ENCODE assay signal across 24 cellular contexts in the genomic region with DNA sequence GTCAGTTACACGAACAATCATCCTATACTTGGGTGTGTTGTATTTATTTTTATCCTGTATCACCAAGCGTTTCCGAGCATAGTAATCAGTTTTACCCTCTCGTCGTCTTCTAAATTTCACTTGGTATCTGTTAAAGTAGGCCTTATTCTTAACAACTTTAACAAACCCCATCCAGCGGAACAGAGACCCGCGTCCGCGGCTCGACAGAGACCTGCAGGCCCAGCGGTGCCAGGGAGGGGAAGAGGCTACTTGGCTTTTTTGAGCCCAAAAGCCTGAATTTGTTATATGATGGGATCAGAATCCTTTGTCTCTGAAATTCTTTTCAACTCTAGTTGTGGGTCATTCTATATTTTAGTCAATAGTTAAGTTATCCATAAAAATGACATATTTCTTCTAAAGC.
"Had no signal": no experiment of that assay in that cellular context is flagged by ENCODE, and none has a peak within 500 bp of the region (broad histone marks: within the 10 kb centered on the region; RNA-seq: fewer than 3 reads in every experiment).

No MANE protein-coding gene starts in this region.

- H3K36me3 ChIP-seq: colonic mucosa, esophagus muscularis mucosa, esophagus squamous epithelium, gastrocnemius medialis, gastroesophageal sphincter, heart right ventricle had no signal

- H3K4me3 ChIP-seq: colonic mucosa, coronary artery, dorsolateral prefrontal cortex, esophagus muscularis mucosa, esophagus squamous epithelium, gastrocnemius medialis, gastroesophageal sphincter, heart right ventricle had no signal

- H3K27ac ChIP-seq: colonic mucosa, coronary artery, dorsolateral prefrontal cortex, epithelial cell of prostate, esophagus muscularis mucosa, esophagus squamous epithelium, foreskin keratinocyte, gastrocnemius medialis, gastroesophageal sphincter, heart right ventricle had no signal

- ATAC-seq: effector memory CD8-positive, alpha-beta T cell; esophagus mucosa; foreskin keratinocyte; gastrocnemius medialis; gastroesophageal sphincter; heart right ventricle had no signal

- H3K27ac Mint-ChIP-seq: dendritic cell treated with granulocyte-macrophage colony-stimulating factor and Interleukin-4, amounts not matched to agents 40 ng/mL and 50 ng/mL, for 4 days; endodermal cell had no signal

- H3K4me1 ChIP-seq: colonic mucosa, foreskin keratinocyte, gastrocnemius medialis had no signal

- H3K4me3 Mint-ChIP-seq: dendritic cell treated with granulocyte-macrophage colony-stimulating factor and Interleukin-4, amounts not matched to agents 40 ng/mL and 50 ng/mL, for 4 days; effector memory CD8-positive, alpha-beta T cell; endodermal cell had no signal

- H3K9me3 ChIP-seq: colonic mucosa, esophagus muscularis mucosa, esophagus squamous epithelium, gastrocnemius medialis, gastroesophageal sphincter, heart right ventricle had no signal

- DNase-seq: colonic mucosa; cortex of kidney; dermis blood vessel endothelial cell; dorsolateral prefrontal cortex; effector CD4-positive, alpha-beta T cell; effector CD8-positive, alpha-beta T cell; effector memory CD4-positive, alpha-beta T cell; effector memory CD8-positive, alpha-beta T cell; endodermal cell; erythroblast; esophagus squamous epithelium; foreskin fibroblast; foreskin keratinocyte; foreskin melanocyte; gastrocnemius medialis; glutamatergic neuron; head of caudate nucleus; heart right ventricle had no signal

- H3K27me3 ChIP-seq: colonic mucosa, dorsolateral prefrontal cortex, esophagus muscularis mucosa, esophagus squamous epithelium, foreskin keratinocyte, gastrocnemius medialis, gastroesophageal sphincter, heart right ventricle had no signal
